In the genomic region with DNA sequence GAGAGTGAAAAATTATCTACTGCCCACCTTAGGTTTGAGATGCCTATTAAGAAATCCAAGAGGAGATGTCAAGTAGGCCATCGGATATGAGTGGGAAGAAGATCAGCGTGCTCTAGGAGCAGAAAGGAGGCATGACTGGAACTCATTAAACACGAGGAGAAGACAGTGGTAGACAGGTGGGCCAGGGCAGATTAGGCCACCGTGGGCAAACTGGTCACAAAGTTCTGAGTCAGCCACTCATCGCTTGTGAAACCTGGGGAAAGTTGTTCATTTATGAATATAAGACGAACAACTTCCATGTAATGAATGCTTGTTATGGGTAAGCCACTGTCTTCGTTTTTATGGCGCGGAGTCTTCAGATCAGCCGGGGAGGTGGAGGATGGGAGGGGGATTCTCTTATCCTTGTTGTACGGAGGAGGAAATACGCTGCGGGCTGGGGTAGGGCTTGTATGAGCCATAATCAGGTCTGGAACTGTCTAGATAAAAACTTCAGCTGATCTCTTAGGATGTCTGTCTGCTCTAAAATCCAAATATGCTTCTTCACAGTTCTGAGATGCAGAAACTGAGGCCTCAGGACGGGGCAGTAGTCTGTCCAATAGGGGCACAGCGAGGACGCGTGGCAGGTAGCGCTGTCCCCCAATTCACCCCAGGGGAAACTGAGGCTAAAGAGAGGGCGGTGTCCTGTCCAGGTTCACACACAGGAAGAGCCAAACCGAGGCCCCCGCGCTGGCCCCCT, we compare ENCODE assay signal across 8 cellular contexts. TPM values are rescaled to one million over a fixed set of nuclear protein-coding genes. Genes with fewer than 3 reads are reported as not detected.
A peak's percentile ranks its signal among the peaks of the same experiment; 100 is the strongest.
DNase-seq lines count a peak whose midpoint lies in the region; ATAC-seq and TF ChIP-seq lines count a peak whose summit lies in the region.

No MANE protein-coding gene starts in this region.

- H4K20me1 ChIP-seq in Loucy (ENCODE audit: insufficient read depth, low read length, poor library complexity, severe bottlenecking) (peaks cover 20% of the 10 kb centered on the region), mammary epithelial cell (ENCODE audit: insufficient read depth, low read length) (no peaks in the 10 kb centered on the region)

- H3K36me3 Mint-ChIP-seq in CD8-positive, alpha-beta memory T cell = peaks cover 0 to 7% (median 2%) of the 10 kb centered on the region in 3 donors

- in situ Hi-C loops in mammary epithelial cell (cut with MboI; ENCODE audit: low sequenced_read_pairs in 2 of 2) = no loop called here

- no peaks in the 10 kb centered on the region for H3K36me3 ChIP-seq in CD8-positive, alpha-beta memory T cell (ENCODE audit: insufficient read depth, low read length)
- H3K36me3 ChIP-seq in Loucy (ENCODE audit: insufficient read depth, low read length) (no peaks in the 10 kb centered on the region), mammary epithelial cell (ENCODE audit: insufficient read depth, low read length) (no peaks in the 10 kb centered on the region), mucosa of rectum (ENCODE audit: control insufficient read depth in 2 of 2, insufficient read depth in 2 of 2, low read length in 2 of 2) (no peaks in the 10 kb centered on the region)

- intact Hi-C loops in mammary epithelial cell (cut with micrococcal nuclease) = loop anchor here (1.0 kb wide), 2 partner anchors 19 to 35 kb away; a partner anchor contains a TSS

- DNase-seq in CD8-positive, alpha-beta memory T cell = no peak
- peak; percentile 16 for DNase-seq in mammary epithelial cell
- no peak for DNase-seq in NCI-H1694 treated with DMSO at 0.1 percent for 48 hours (lab: John Stamatoyannopoulos, UW)
- DNase-seq in GOT3 (lab: John Stamatoyannopoulos, UW) = no peak
- DNase-seq in anterior cingulate cortex (lab: John Stamatoyannopoulos, UW) = no peak

- dilution Hi-C loops in mammary epithelial cell (cut with HindIII; ENCODE audit: low sequenced_read_pairs) = no loop called here

- no peaks in the 10 kb centered on the region for H3K27me3 ChIP-seq in CD8-positive, alpha-beta memory T cell (ENCODE audit: insufficient read depth, low read length, poor library complexity, severe bottlenecking)
- H3K27me3 ChIP-seq in Loucy (ENCODE audit: insufficient read depth, low read length, poor library complexity, severe bottlenecking) (no peaks in the 10 kb centered on the region), mammary epithelial cell (ENCODE audit: insufficient read depth, low read length) (no peaks in the 10 kb centered on the region), mucosa of rectum (ENCODE audit: control insufficient read depth in 2 of 2, insufficient read depth in 2 of 2, low read length in 2 of 2) (no peaks in the 10 kb centered on the region)

- POLR2A ChIA-PET in CD8-positive, alpha-beta memory T cell (lab: Charles Lee) = interaction anchor here (1.5 kb wide), 1 partner anchor 19 kb away, joined by 7 read pairs; a partner anchor contains a TSS

- H3K4me1 ChIP-seq in CD8-positive, alpha-beta memory T cell (ENCODE audit: insufficient read depth, low read length) = peaks cover 18% of the 10 kb centered on the region
- H3K4me1 ChIP-seq in Loucy (ENCODE audit: insufficient read depth, low read length, poor library complexity, severe bottlenecking) (peaks cover 38% of the 10 kb centered on the region), mammary epithelial cell (ENCODE audit: insufficient read depth, low read length) (peaks cover 17% of the 10 kb centered on the region), mucosa of rectum (ENCODE audit: control insufficient read depth in 2 of 2, insufficient read depth in 2 of 2, low read length in 2 of 2) (peaks cover 29 to 33% of the 10 kb centered on the region in 2 donors)

- H3K4me2 ChIP-seq in Loucy (ENCODE audit: low read depth, low read length, poor library complexity, severe bottlenecking) (peak overlapping the region; percentile 98), mammary epithelial cell (ENCODE audit: insufficient read depth, low read depth, low read length) (peak overlapping the region; percentile 93)

- peaks cover 28 to 45% (median 37%) of the 10 kb centered on the region in 3 donors for H3K4me1 Mint-ChIP-seq in CD8-positive, alpha-beta memory T cell

- peak overlapping the region; percentile 72 for H3K9ac ChIP-seq in Loucy (ENCODE audit: low read depth, low read length, poor library complexity, severe bottlenecking)
- peak overlapping the region; percentile 71 for H3K9ac ChIP-seq in mammary epithelial cell (ENCODE audit: insufficient read depth, low read length)
- H3K9ac ChIP-seq in mucosa of rectum (ENCODE audit: low read depth in 1 of 2, low read length in 2 of 2) = peak overlapping the region; percentile 75 to 81

- 24% methylated on average over 21 of the region's 22 CpGs for WGBS in mammary epithelial cell (ENCODE audit: low coverage, missing lambda C conversion rate)

- no peaks in the 10 kb centered on the region for H3K9me2 ChIP-seq in Loucy (replicated peaks; ENCODE audit: low read depth, low read length)

- H3K9me3 Mint-ChIP-seq in CD8-positive, alpha-beta memory T cell = no peaks in the 10 kb centered on the region

- no peaks in the 10 kb centered on the region for H3K9me3 ChIP-seq in CD8-positive, alpha-beta memory T cell (ENCODE audit: low read length)
- H3K9me3 ChIP-seq in Loucy (ENCODE audit: insufficient read depth, low read depth, low read length) (no peaks in the 10 kb centered on the region), mammary epithelial cell (replicated peaks; ENCODE audit: insufficient read depth, low read length) (no peaks in the 10 kb centered on the region), mucosa of rectum (ENCODE audit: control insufficient read depth in 2 of 2, low read length in 2 of 2) (no peaks in the 10 kb centered on the region)

- H3K27ac ChIP-seq in CD8-positive, alpha-beta memory T cell (ENCODE audit: low read depth, low read length) = peak overlapping the region; percentile 80
- H3K27ac ChIP-seq in mammary epithelial cell (ENCODE audit: insufficient read depth, low read depth, low read length) = peak overlapping the region; percentile 77
- H3K27ac ChIP-seq in mucosa of rectum (ENCODE audit: low read depth in 2 of 2, low read length in 2 of 2) = peak overlapping the region; percentile 80 to 87

- no peak for ATAC-seq in GM21723 (IDR thresholded peaks at IDR 0.05; ENCODE audit: unreplicated experiment)

- CTCF ChIA-PET in CD8-positive, alpha-beta memory T cell (lab: Charles Lee) = interaction anchor here (1.0 kb wide), 1 partner anchor 8 kb away, joined by 4 read pairs; no protein-coding TSS in a partner anchor
- CTCF ChIA-PET in mammary epithelial cell (lab: Charles Lee; ENCODE audit: low non-redundant PET) = no interaction called here

- H2AFZ ChIP-seq in Loucy (ENCODE audit: low read length) (peak overlapping the region; percentile 85), mammary epithelial cell (ENCODE audit: low read depth, low read length) (peak overlapping the region; percentile 98)

- H3F3A ChIP-seq in Loucy (ENCODE audit: low read depth) = peaks cover 3% of the 10 kb centered on the region; the same call in 1 of the 2 replicates

- peak overlapping the region; percentile 88 to 98 (median 91) for H3K4me3 Mint-ChIP-seq in CD8-positive, alpha-beta memory T cell

- H3K4me3 ChIP-seq in CD8-positive, alpha-beta memory T cell (ENCODE audit: low read length) = peak overlapping the region; percentile 71
- H3K4me3 ChIP-seq in Loucy (ENCODE audit: low read length, poor library complexity, severe bottlenecking) (peak overlapping the region; percentile 85), mammary epithelial cell (replicated peaks in 1 of 3; ENCODE audit: insufficient read depth in 1 of 3, low read depth in 2 of 3, low read length in 3 of 3) (peak overlapping the region; percentile 59 to 73 (median 63)), mucosa of rectum (ENCODE audit: low read length in 2 of 2) (peak overlapping the region; percentile 77 to 80)

- TF ChIP-seq CTCF in Loucy (conservative IDR thresholded peaks at IDR 0.05; ENCODE audit: low read length) (no peak), mammary epithelial cell (conservative IDR thresholded peaks at IDR 0.05 in 1 of 2, IDR thresholded peaks at IDR 0.05 in 1 of 2; ENCODE audit: extremely low read depth in 1 of 2, insufficient read depth in 1 of 2, low read depth in 1 of 2, low read length in 2 of 2) (no peak)

- TSS peak; percentile 46 for BruUV-seq in mammary epithelial cell (replicated peaks; lab: Mats Ljungman, UMichigan)

- H3K27me3 Mint-ChIP-seq in CD8-positive, alpha-beta memory T cell = peaks cover 0 to 4% of the 10 kb centered on the region in 2 donors

- peaks cover 28% of the 10 kb centered on the region for H3K79me2 ChIP-seq in Loucy (ENCODE audit: insufficient read depth, low read length)
- H3K79me2 ChIP-seq in mammary epithelial cell (ENCODE audit: insufficient read depth, low read length) = peaks cover 31% of the 10 kb centered on the region

- H3K27ac Mint-ChIP-seq in CD8-positive, alpha-beta memory T cell = peak overlapping the region; percentile 87 to 99 (median 92)

RNA-seq across cellular contexts. Expression of a gene that starts 1.1 kb away (rescaled TPM):
- total RNA-seq in CD8-positive, alpha-beta memory T cell = 10 to 100 TPM; 24.9 to 26.7 TPM
- 19.7 TPM for polyA plus RNA-seq in CD8-positive, alpha-beta memory T cell
- total RNA-seq in mammary epithelial cell = 10 to 100 TPM; 12.7 to 29.0 TPM
- 10.9 TPM for polyA plus RNA-seq in mammary epithelial cell
- 8.8 TPM for polyA minus RNA-seq in mammary epithelial cell

RNA-seq across cellular contexts. Expression of a gene that starts 18.9 kb away (rescaled TPM):
- total RNA-seq in CD8-positive, alpha-beta memory T cell = 10 to 100 TPM; 34.7 to 38.7 TPM
- 2.8 TPM for polyA plus RNA-seq in CD8-positive, alpha-beta memory T cell
- total RNA-seq in mammary epithelial cell = 10 to 100 TPM; 25.5 to 41.0 TPM
- polyA plus RNA-seq in mammary epithelial cell = 6.7 TPM
- polyA minus RNA-seq in mammary epithelial cell = 7.9 TPM

RNA-seq across cellular contexts. Expression of a gene that starts 35.8 kb away (rescaled TPM):
- total RNA-seq in CD8-positive, alpha-beta memory T cell = not detected
- not detected for polyA plus RNA-seq in CD8-positive, alpha-beta memory T cell
- not detected for total RNA-seq in mammary epithelial cell
- not detected for polyA plus RNA-seq in mammary epithelial cell
- polyA minus RNA-seq in mammary epithelial cell = not detected

RNA-seq across cellular contexts. Expression of a gene that starts 57.6 kb away (rescaled TPM):
- total RNA-seq in CD8-positive, alpha-beta memory T cell = not detected
- polyA plus RNA-seq in CD8-positive, alpha-beta memory T cell = not detected
- total RNA-seq in mammary epithelial cell = not detected
- polyA plus RNA-seq in mammary epithelial cell = not detected
- polyA minus RNA-seq in mammary epithelial cell = not detected
